In genomic region chr1:228445867-228446584, GRCh38 we compare ENCODE assay signal across 10 cellular contexts. TPM values are rescaled to one million over a fixed set of nuclear protein-coding genes. Genes with fewer than 3 reads are reported as not detected.
DNase-seq lines count a peak whose midpoint lies in the region; ATAC-seq and TF ChIP-seq lines count a peak whose summit lies in the region.
"Had no signal": no experiment of that assay in that cellular context is flagged by ENCODE, and none has a peak within 500 bp of the region (broad histone marks: within the 10 kb centered on the region; RNA-seq: fewer than 3 reads in every experiment).

No MANE protein-coding gene starts in this region.

- H3K4me2 ChIP-seq in mesenchymal stem cell (ENCODE audit: low read length, poor library complexity, severe bottlenecking), result peak overlapping the region; percentile 87

- H4K8ac ChIP-seq in mesenchymal stem cell (ENCODE audit: low read length), result peak overlapping the region; percentile 58

- H3K9me3 ChIP-seq in T-helper 17 cell (ENCODE audit: control insufficient read depth, low read length, poor library complexity, severe bottlenecking) (no peaks in the 10 kb centered on the region), mesenchymal stem cell (ENCODE audit: control insufficient read depth, low read length) (no peaks in the 10 kb centered on the region), uterus (no peaks in the 10 kb centered on the region)

- peaks cover 15% of the 10 kb centered on the region for H3K4me1 Mint-ChIP-seq in T-helper 17 cell
- peaks cover 14% of the 10 kb centered on the region in 2 donors for H3K4me1 Mint-ChIP-seq in effector memory CD8-positive, alpha-beta T cell (ENCODE audit: low read depth in 2 of 2)
- peaks cover 34% of the 10 kb centered on the region for H3K4me1 Mint-ChIP-seq in stimulated activated naive CD8-positive, alpha-beta T cell treated with anti-CD3 and anti-CD28 coated beads, Interleukin-15, amount 100 ng/mL, for 72 hours

- H3K18ac ChIP-seq in mesenchymal stem cell (ENCODE audit: low read depth in 1 of 2, low read length in 2 of 2), result peak overlapping the region; percentile 60 to 95

- TF ChIP-seq CTCF in uterus (IDR thresholded peaks at IDR 0.05), result no peak

- no peak overlapping the region for H3K4ac ChIP-seq in mesenchymal stem cell (ENCODE audit: low read depth in 1 of 2, low read length in 2 of 2)

- peak overlapping the region; percentile 84 for H3K4me3 Mint-ChIP-seq in T-helper 17 cell
- peak overlapping the region; percentile 75 to 79 for H3K4me3 Mint-ChIP-seq in effector memory CD8-positive, alpha-beta T cell
- H3K4me3 Mint-ChIP-seq in stimulated activated naive CD8-positive, alpha-beta T cell treated with anti-CD3 and anti-CD28 coated beads, Interleukin-15, amount 100 ng/mL, for 72 hours, result peak overlapping the region; percentile 80 to 87

- H2AFZ ChIP-seq in mesenchymal stem cell (ENCODE audit: low read depth, low read length), result peak overlapping the region; percentile 68

- WGBS in mesenchymal stem cell, result 4% methylated on average over 48 of the region's 50 CpGs

- H3K36me3 Mint-ChIP-seq in T-helper 17 cell (ENCODE audit: low read depth), result no peaks in the 10 kb centered on the region
- H3K36me3 Mint-ChIP-seq in effector memory CD8-positive, alpha-beta T cell (ENCODE audit: insufficient read depth), result peaks cover 4% of the 10 kb centered on the region

- H2BK5ac ChIP-seq in mesenchymal stem cell (ENCODE audit: low read depth, low read length, poor library complexity, severe bottlenecking), result no peak overlapping the region

- peak; percentile 78 for ATAC-seq in GM21390 (IDR thresholded peaks at IDR 0.05; ENCODE audit: unreplicated experiment)
- ATAC-seq in T-helper 17 cell, result peak; percentile 74
- peak; percentile 82 for ATAC-seq in effector memory CD8-positive, alpha-beta T cell (replicated peaks)
- peak; percentile 88 for ATAC-seq in stimulated activated naive CD8-positive, alpha-beta T cell treated with anti-CD3 and anti-CD28 coated beads, Interleukin-15, amount 100 ng/mL, for 72 hours
- ATAC-seq: HCT116 had no signal

- H3K27ac Mint-ChIP-seq in T-helper 17 cell, result peak overlapping the region; percentile 37
- peak overlapping the region in 1 of 2 donors; percentile 17 for H3K27ac Mint-ChIP-seq in effector memory CD8-positive, alpha-beta T cell
- peak overlapping the region in 1 of 2 donors; percentile 83 for H3K27ac Mint-ChIP-seq in stimulated activated naive CD8-positive, alpha-beta T cell treated with anti-CD3 and anti-CD28 coated beads, Interleukin-15, amount 100 ng/mL, for 72 hours

- H3K79me1 ChIP-seq in mesenchymal stem cell (replicated peaks; ENCODE audit: low read length, poor library complexity, severe bottlenecking), result no peaks in the 10 kb centered on the region

- H3K4me1 ChIP-seq in mesenchymal stem cell (ENCODE audit: control insufficient read depth, insufficient read depth, low read depth, low read length), result peaks cover 9% of the 10 kb centered on the region
- H3K4me1 ChIP-seq in uterus, result no peaks in the 10 kb centered on the region

- H2AK5ac ChIP-seq in mesenchymal stem cell (ENCODE audit: low read length, severe bottlenecking), result no peak overlapping the region

- H2BK120ac ChIP-seq in mesenchymal stem cell (ENCODE audit: low read depth, low read length), result peak overlapping the region; percentile 11

- peaks cover 45 to 47% of the 10 kb centered on the region in 2 experiments for H3K27me3 ChIP-seq in mesenchymal stem cell (ENCODE audit: control insufficient read depth in 1 of 2, insufficient read depth in 1 of 2, low read length in 2 of 2)
- peaks cover 12 to 21% of the 10 kb centered on the region in 2 donors for H3K27me3 ChIP-seq in uterus

- H3K14ac ChIP-seq in mesenchymal stem cell (ENCODE audit: low read length in 2 of 2), result peak overlapping the region in 1 of 2 experiments; percentile 2

- intact Hi-C loops in uterus (cut with DNase I; ENCODE audit: low total_unique reads), result no loop called here

- peak overlapping the region in 1 of 2 experiments; percentile 10 for H2BK12ac ChIP-seq in mesenchymal stem cell (ENCODE audit: low read length in 2 of 2)

- no peak overlapping the region for H2BK15ac ChIP-seq in mesenchymal stem cell (ENCODE audit: low read depth, poor library complexity, severe bottlenecking)

- H3K36me3 ChIP-seq in mesenchymal stem cell (ENCODE audit: control insufficient read depth in 1 of 2, insufficient read depth in 2 of 2, low read depth in 1 of 2, low read length in 2 of 2) (no peaks in the 10 kb centered on the region), uterus (no peaks in the 10 kb centered on the region)

- TF ChIP-seq POLR2A in uterus (IDR thresholded peaks at IDR 0.05), result no peak

- peaks cover 72% of the 10 kb centered on the region for H3K27me3 Mint-ChIP-seq in T-helper 17 cell
- H3K27me3 Mint-ChIP-seq in effector memory CD8-positive, alpha-beta T cell, result peaks cover 64 to 75% of the 10 kb centered on the region in 2 donors
- peaks cover 60% of the 10 kb centered on the region for H3K27me3 Mint-ChIP-seq in stimulated activated naive CD8-positive, alpha-beta T cell treated with anti-CD3 and anti-CD28 coated beads, Interleukin-15, amount 100 ng/mL, for 72 hours

- peak overlapping the region in 1 of 2 experiments; percentile 16 for H3K23ac ChIP-seq in mesenchymal stem cell (ENCODE audit: low read length in 2 of 2)

- H3K4me3 ChIP-seq in mesenchymal stem cell (ENCODE audit: insufficient read depth in 1 of 2, low read depth in 1 of 2, low read length in 2 of 2) (peak overlapping the region; percentile 43 to 76), uterus (peak overlapping the region in 1 of 2 donors; percentile 27)

- peak; percentile 64 for DNase-seq in CD1c-positive myeloid dendritic cell (ENCODE audit: extremely low spot score)
- DNase-seq in T-helper 17 cell, result no peak
- peak in 1 of 3 experiments; percentile 10 for DNase-seq in effector memory CD8-positive, alpha-beta T cell
- peak; percentile 90 for DNase-seq in mesenchymal stem cell
- peak; percentile 24 to 40 for DNase-seq in stimulated activated naive CD8-positive, alpha-beta T cell treated with anti-CD3 and anti-CD28 coated beads, Interleukin-15, amount 100 ng/mL, for 72 hours
- DNase-seq in uterus, result no peak
- no peak for DNase-seq in NCI-H2196 (lab: John Stamatoyannopoulos, UW; ENCODE audit: unreplicated experiment)

- H4K91ac ChIP-seq in mesenchymal stem cell (ENCODE audit: low read length), result peak overlapping the region; percentile 75

- H3K9me3 Mint-ChIP-seq in effector memory CD8-positive, alpha-beta T cell, result no peaks in the 10 kb centered on the region
- no peaks in the 10 kb centered on the region for H3K9me3 Mint-ChIP-seq in stimulated activated naive CD8-positive, alpha-beta T cell treated with anti-CD3 and anti-CD28 coated beads, Interleukin-15, amount 100 ng/mL, for 72 hours

- no peak overlapping the region for H3K27ac ChIP-seq in mesenchymal stem cell (ENCODE audit: low read length, poor library complexity, severe bottlenecking)
- H3K27ac ChIP-seq in uterus, result peak overlapping the region in 1 of 2 donors; percentile 55
- H3K27ac ChIP-seq: epithelial cell of prostate had no signal

- peak overlapping the region; percentile 74 for H3K9ac ChIP-seq in mesenchymal stem cell (ENCODE audit: low read length)

RNA-seq across cellular contexts. Expression of gene TRIM17, which starts 29.4 kb away (rescaled TPM):
- total RNA-seq in T-helper 17 cell (1 to 10 TPM in 1 of 2 donors, under 1 TPM in 1; 0.47 to 2.0 TPM), uterus (1 to 10 TPM in 2 of 4 donors, not detected in 2; 3.2 to 5.9 TPM)
- polyA plus RNA-seq in mesenchymal stem cell (2013, experiment 1 of 2), result 1.9 TPM
- polyA plus RNA-seq in mesenchymal stem cell (2013, experiment 2 of 2), result 1.7 TPM

RNA-seq across cellular contexts. Expression of gene TRIM11, which starts 39.4 kb away (rescaled TPM):
- total RNA-seq in T-helper 17 cell, result 10 to 100 TPM; 35.5 to 52.5 TPM
- 16.3 TPM for polyA plus RNA-seq in mesenchymal stem cell (2013, experiment 1 of 2)
- 15.1 TPM for polyA plus RNA-seq in mesenchymal stem cell (2013, experiment 2 of 2)
- total RNA-seq in uterus, result 10 to 100 TPM in 2 of 4 donors, 1 to 10 TPM in 2; 3.3 to 20.9 (median 11.7) TPM

RNA-seq across cellular contexts. Expression of gene RNF187, which starts 41.2 kb away (rescaled TPM):
- 10 to 100 TPM; 65.6 to 77.8 TPM for total RNA-seq in T-helper 17 cell
- 68.0 TPM for polyA plus RNA-seq in mesenchymal stem cell (2013, experiment 1 of 2)
- polyA plus RNA-seq in mesenchymal stem cell (2013, experiment 2 of 2), result 67.0 TPM
- 10 to 100 TPM; 13.2 to 84.1 (median 27.7) TPM for total RNA-seq in uterus

Comparison
In these comparisons a context has a peak if more than half of its experiments do, and no peak if none do; other contexts are left out.
1. DNase-seq: peak in CD1c-positive myeloid dendritic cell (single experiment), mesenchymal stem cell (single experiment) and stimulated activated naive CD8-positive, alpha-beta T cell treated with anti-CD3 and anti-CD28 coated beads, Interleukin-15, amount 100 ng/mL, for 72 hours (2 of 2); none in T-helper 17 cell (0 of 3), uterus (0 of 2) and NCI-H2196 (single experiment).
2. Peak in every context shown above with its lines, with median percentiles within 50 percentile points of each other: ATAC-seq and H3K4me3 Mint-ChIP-seq.